In the genomic region with DNA sequence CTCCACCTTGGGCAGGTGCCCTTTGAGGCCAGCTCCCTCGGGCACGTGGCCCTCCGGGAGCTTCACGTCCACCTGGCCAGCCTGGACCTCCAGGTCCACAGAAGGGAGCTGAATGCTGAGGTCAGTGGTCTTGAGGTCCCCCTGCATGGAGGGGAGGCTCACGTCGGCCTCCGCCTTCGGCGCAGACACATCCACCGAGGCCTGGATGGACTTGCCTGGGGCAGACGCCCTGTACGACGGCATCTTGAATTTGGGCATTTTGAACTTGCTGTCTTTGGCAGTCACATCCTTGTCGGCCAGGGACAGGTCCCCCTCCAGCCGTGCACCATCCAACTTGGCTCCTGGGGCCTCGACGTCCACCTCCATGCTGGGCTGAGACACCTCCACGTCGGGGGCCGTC, we compare ENCODE assay signal across 6 cellular contexts. TPM values are rescaled to one million over a fixed set of nuclear protein-coding genes. Genes with fewer than 3 reads are reported as not detected.
"Had no signal": no experiment of that assay in that cellular context is flagged by ENCODE, and none has a peak within 500 bp of the region (broad histone marks: within the 10 kb centered on the region; RNA-seq: fewer than 3 reads in every experiment).

No MANE protein-coding gene starts in this region.

RNA-seq across cellular contexts. Expression of a gene that starts 20.6 kb away (rescaled TPM):
- total RNA-seq: LHCN-M2, MCF 10A, NCI-H460, PC-9, RPMI7951, SJSA1 had no signal
